In genomic region chr1:178232108-178232507, GRCh38 we compare ENCODE assay signal across 1 cellular context.
TF ChIP-seq lines count a peak whose summit lies in the region.

No MANE protein-coding gene starts in this region.

TF ChIP-seq in GM23338, 12 proteins besides CTCF, POLR2A, EP300 and RAD21 (continued from another document):
- no peak for TF ChIP-seq ZNF462 (CRISPR knock-in tag; IDR thresholded peaks at IDR 0.05)
- TF ChIP-seq CREB1 (CRISPR knock-in tag; IDR thresholded peaks at IDR 0.05; ENCODE audit: low read depth): no peak
- TF ChIP-seq NANOG (IDR thresholded peaks at IDR 0.05; ENCODE audit: borderline replicate concordance): no peak
- TF ChIP-seq ETS1 (IDR thresholded peaks at IDR 0.05): no peak
- no peak for TF ChIP-seq ZNF114 (CRISPR knock-in tag; IDR thresholded peaks at IDR 0.05)
- no peak for TF ChIP-seq STAT1 (IDR thresholded peaks at IDR 0.05; ENCODE audit: unreplicated experiment)
- no peak for TF ChIP-seq POLR2AphosphoS5 (IDR thresholded peaks at IDR 0.05; ENCODE audit: low read depth)
- no peak for TF ChIP-seq EZH2 (IDR thresholded peaks at IDR 0.05; ENCODE audit: low read depth, unreplicated experiment)
